ENCODE assay signal across 7 cellular contexts in genomic region chr10:51125518-51125917, GRCh38. TPM values are rescaled to one million over a fixed set of nuclear protein-coding genes. Genes with fewer than 3 reads are reported as not detected.
"Had no signal": no experiment of that assay in that cellular context is flagged by ENCODE, and none has a peak within 500 bp of the region (broad histone marks: within the 10 kb centered on the region; RNA-seq: fewer than 3 reads in every experiment).

No MANE protein-coding gene starts in this region.

- H3K27ac ChIP-seq: HL-60 had no signal

- ATAC-seq: GM23338, HepG2 had no signal

- H3K4me1 Mint-ChIP-seq: IgD-negative memory B cell had no signal

- H3K27ac Mint-ChIP-seq: GM23338, H9, IgD-negative memory B cell had no signal

- H3K4me3 Mint-ChIP-seq: GM23338, H9, IgD-negative memory B cell had no signal

- H3K36me3 Mint-ChIP-seq: IgD-negative memory B cell had no signal

- DNase-seq: H9, HCEC 1CT had no signal

- FAIRE-seq: H1, HepG2 had no signal

- H3K4me3 ChIP-seq: GM23338 had no signal

- H3K27me3 Mint-ChIP-seq: IgD-negative memory B cell had no signal

RNA-seq across cellular contexts. Expression of gene PRKG1, which starts 51.2 kb away (rescaled TPM):
- total RNA-seq: HepG2 had no signal
